In genomic region chr12:54357802-54358619, GRCh38 we compare ENCODE assay signal across 9 cellular contexts. TPM values are rescaled to one million over a fixed set of nuclear protein-coding genes. Genes with fewer than 3 reads are reported as not detected.
DNase-seq lines count a peak whose midpoint lies in the region; ATAC-seq and TF ChIP-seq lines count a peak whose summit lies in the region.
"Had no signal": no experiment of that assay in that cellular context is flagged by ENCODE, and none has a peak within 500 bp of the region (broad histone marks: within the 10 kb centered on the region; RNA-seq: fewer than 3 reads in every experiment).

No MANE protein-coding gene starts in this region.

- peaks cover 15 to 49% (median 41%) of the 10 kb centered on the region in 4 donors for H3K4me1 ChIP-seq in upper lobe of left lung

- no peaks in the 10 kb centered on the region for H3K36me3 ChIP-seq in upper lobe of left lung

- no peak for TF ChIP-seq POLR2A in upper lobe of left lung (IDR thresholded peaks at IDR 0.05)

- H3K9me3 ChIP-seq in upper lobe of left lung = no peaks in the 10 kb centered on the region

- peak overlapping the region; percentile 78 for H3K4me3 ChIP-seq in AG09309 (ENCODE audit: control insufficient read depth, low read depth, low read length)
- peak overlapping the region in 3 of 4 donors; percentile 58 to 65 (median 64) for H3K4me3 ChIP-seq in upper lobe of left lung

- DNase-seq in AG09309 (ENCODE audit: low read depth) (no peak), GM19240 (ENCODE audit: insufficient read length, low spot score) (peak; percentile 64), NCI-H82 treated with DMSO at 0.1 percent for 48 hours (lab: John Stamatoyannopoulos, UW; ENCODE audit: unreplicated experiment) (peak; percentile 60), anterior cingulate cortex (lab: John Stamatoyannopoulos, UW) (peak in 33 of 58 donors; percentile 13 to 83 (median 37)), left kidney (ENCODE audit: low read depth, low spot score) (peak; percentile 78), upper lobe of left lung (no peak), glomerular visceral epithelial cell (ENCODE audit: extremely low spot score) (no peak)

- H3K27ac ChIP-seq in upper lobe of left lung = peak overlapping the region; percentile 80 to 94 (median 86)

- ATAC-seq in upper lobe of left lung (ENCODE audit: low FRiP score in 2 of 2) (no peak), HG02623 (IDR thresholded peaks at IDR 0.05; ENCODE audit: unreplicated experiment) (no peak)

- WGBS in upper lobe of left lung, 2 donors = 18 to 22% methylated on average over 10 of the region's 10 CpGs

- no peaks in the 10 kb centered on the region for H3K27me3 ChIP-seq in upper lobe of left lung

- TF ChIP-seq CTCF in AG09309 (IDR thresholded peaks at IDR 0.05; ENCODE audit: control insufficient read depth, insufficient read depth, low read depth, low read length, missing control alignments) = no peak
- no peak for TF ChIP-seq CTCF in upper lobe of left lung (IDR thresholded peaks at IDR 0.05)

- TF ChIP-seq EP300 in upper lobe of left lung (IDR thresholded peaks at IDR 0.05) = no peak

RNA-seq across cellular contexts. Expression of gene GPR84, which starts 6.3 kb away (rescaled TPM):
- 1 to 10 TPM in 3 of 6 donors, under 1 TPM in 1, not detected in 2; 0.39 to 2.1 (median 1.1) TPM for total RNA-seq in upper lobe of left lung

RNA-seq across cellular contexts. Expression of gene ZNF385A, which starts 26.5 kb away (rescaled TPM):
- 10 to 100 TPM; 18.5 to 43.8 (median 23.0) TPM for total RNA-seq in upper lobe of left lung

RNA-seq across cellular contexts. Expression of gene COPZ1, which starts 33.1 kb away (rescaled TPM):
- total RNA-seq in upper lobe of left lung = 100 to 1,000 TPM in 3 of 6 donors, 10 to 100 TPM in 3; 55.5 to 132 (median 96.7) TPM

RNA-seq across cellular contexts. Expression of gene NFE2, which starts 57.2 kb away (rescaled TPM):
- total RNA-seq in upper lobe of left lung = 10 to 100 TPM in 2 of 6 donors, 1 to 10 TPM in 4; 2.7 to 16.8 (median 9.3) TPM
- total RNA-seq: lung microvascular endothelial cell had no signal

Comparison
In these comparisons a context has a peak if more than half of its experiments do, and no peak if none do; other contexts are left out.
1. DNase-seq: peak in GM19240 (single experiment), NCI-H82 treated with DMSO at 0.1 percent for 48 hours (single experiment), anterior cingulate cortex (33 of 58) and left kidney (single experiment); none in AG09309 (single experiment), upper lobe of left lung (0 of 2) and glomerular visceral epithelial cell (single experiment).